22 cellular contexts compared by ENCODE assay signal in the genomic region with DNA sequence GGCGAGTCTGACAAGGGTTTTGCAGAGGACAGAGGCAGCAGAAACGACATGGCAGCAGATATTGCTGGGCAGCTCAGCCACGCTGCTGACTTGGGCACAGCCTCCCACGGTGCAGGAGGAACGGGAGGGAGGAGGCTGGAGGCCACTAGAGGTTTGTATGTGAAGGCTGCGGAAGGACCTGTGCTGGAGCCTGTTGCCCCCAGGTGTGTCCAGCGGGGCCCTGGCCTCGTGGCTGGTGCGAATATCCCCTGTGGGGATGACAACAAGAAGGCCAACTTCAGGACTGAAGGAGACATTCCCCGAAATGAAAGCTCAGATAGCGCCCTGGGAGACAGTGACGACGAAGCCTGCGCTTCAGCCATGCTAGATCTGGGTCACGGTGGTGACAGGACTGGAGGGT.
A peak's percentile ranks its signal among the peaks of the same experiment; 100 is the strongest.
DNase-seq lines count a peak whose midpoint lies in the region; ATAC-seq, FAIRE-seq and TF ChIP-seq lines count a peak whose summit lies in the region.
"Had no signal": no experiment of that assay in that cellular context is flagged by ENCODE, and none has a peak within 500 bp of the region (broad histone marks: within the 10 kb centered on the region; RNA-seq: fewer than 3 reads in every experiment).

No MANE protein-coding gene starts in this region.

- no peak overlapping the region for H3K4ac ChIP-seq in H9 (ENCODE audit: low read depth, low read length)

- WGBS in H9 (ENCODE audit: extremely low coverage, insufficient read length, low lambda C conversion rate) = no CpG with 5 or more reads among the region's 15 CpGs
- WGBS in HepG2 (ENCODE audit: low lambda C conversion rate) = 97% methylated on average over 13 of the region's 15 CpGs

- BruUV-seq in HepG2 (replicated peaks; lab: Mats Ljungman, UMichigan) = no TSS peak

- FAIRE-seq in HepG2 (lab: Jason Lieb, UNC) = no peak
- FAIRE-seq: A549, GM12891, GM18507, GM19239, H1 had no signal

- peaks cover 6 to 18% (median 11%) of the 10 kb centered on the region in 3 experiments; a peak in 6 of 7 replicates for H3K36me3 Mint-ChIP-seq in H9 (ENCODE audit: insufficient read depth in 1 of 3, low read depth in 3 of 3)
- H3K36me3 Mint-ChIP-seq in dendritic cell treated with granulocyte-macrophage colony-stimulating factor and Interleukin-4, amounts not matched to agents 40 ng/mL and 50 ng/mL, for 4 days (ENCODE audit: low read depth) = peaks cover 96% of the 10 kb centered on the region

- intact Hi-C loops in dendritic cell treated with granulocyte-macrophage colony-stimulating factor and Interleukin-4, amounts not matched to agents 40 ng/mL and 50 ng/mL, for 4 days (cut with micrococcal nuclease) = loop anchor here (10.0 kb wide), 1 partner anchor 476 kb away; no protein-coding TSS in a partner anchor
- intact Hi-C loops in HepG2 (cut with micrococcal nuclease; ENCODE audit: unreplicated experiment) = no loop called here

- no peaks in the 10 kb centered on the region for H3K27me3 ChIP-seq in H9 (ENCODE audit: insufficient read depth, low read length)
- H3K27me3 ChIP-seq in HepG2 (ENCODE audit: control insufficient read depth in 1 of 2, insufficient read depth in 2 of 2, low read length in 2 of 2) = no peaks in the 10 kb centered on the region; a peak in 1 of 5 replicates
- no peaks in the 10 kb centered on the region for H3K27me3 ChIP-seq in Karpas-422 (ENCODE audit: low read length)

- H3K9me3 Mint-ChIP-seq in H9 = no peaks in the 10 kb centered on the region
- no peaks in the 10 kb centered on the region for H3K9me3 Mint-ChIP-seq in dendritic cell treated with granulocyte-macrophage colony-stimulating factor and Interleukin-4, amounts not matched to agents 40 ng/mL and 50 ng/mL, for 4 days

- in situ Hi-C loops in HepG2 (cut with HindIII; ENCODE audit: extremely low pct_ligation_motif_present, low pct_unique_long_range_greater_than_20kb) = loop anchor here (25.0 kb wide), 1 partner anchor 568 kb away; no protein-coding TSS in a partner anchor

- no peak for DNase-seq in H9
- no peak for DNase-seq in HepG2 (ENCODE audit: low spot score)
- DNase-seq in omental fat pad (ENCODE audit: low spot score) = no peak
- no peak for DNase-seq in Karpas-422
- DNase-seq in SKM-1 treated with dmso at 0.1 percent for 144 hours (lab: John Stamatoyannopoulos, UW; ENCODE audit: unreplicated experiment) = no peak
- no peak for DNase-seq in stimulated activated naive CD8-positive, alpha-beta T cell treated with anti-CD3 and anti-CD28 coated beads, Interleukin-15, Interleukin-2, amounts not matched to agents 100 U/mL and 50 U/mL, for 24 hours
- DNase-seq: 8988T; Calu3; CD4-positive, alpha-beta memory T cell; COR-L47; DMS53; DMS79 treated with DMSO at 0.1 percent for 48 hours; GF-D8; GM23248; H7 had no signal

- peaks cover 3% of the 10 kb centered on the region; the same call in 1 of the 2 replicates for H3K4me1 ChIP-seq in H9 (ENCODE audit: insufficient read depth, low read length)
- no peaks in the 10 kb centered on the region for H3K4me1 ChIP-seq in HepG2 (ENCODE audit: insufficient read depth, low read length)
- H3K4me1 ChIP-seq in Karpas-422 (ENCODE audit: low read length) = no peaks in the 10 kb centered on the region

- no peak for TF ChIP-seq POLR2A in HepG2 (IDR thresholded peaks at IDR 0.05; ENCODE audit: insufficient read depth in 1 of 2, low read depth in 2 of 2, low read length in 2 of 2)

- H3K23me2 ChIP-seq in H9 (ENCODE audit: insufficient read length, low read depth, low read length, poor library complexity, severe bottlenecking) = no peaks in the 10 kb centered on the region

- H3K4me3 Mint-ChIP-seq in H9 = no peak overlapping the region
- H3K4me3 Mint-ChIP-seq in dendritic cell treated with granulocyte-macrophage colony-stimulating factor and Interleukin-4, amounts not matched to agents 40 ng/mL and 50 ng/mL, for 4 days = no peak overlapping the region
- H3K4me3 Mint-ChIP-seq: CD4-positive, alpha-beta memory T cell had no signal

- H3K79me2 ChIP-seq in H9 (ENCODE audit: insufficient read depth, low read length) (no peaks in the 10 kb centered on the region), HepG2 (ENCODE audit: insufficient read depth, low read length) (no peaks in the 10 kb centered on the region), Karpas-422 (ENCODE audit: low read length) (no peaks in the 10 kb centered on the region)

- H4K20me1 ChIP-seq in H9 (ENCODE audit: control insufficient read depth, insufficient read depth, insufficient read length) = no peaks in the 10 kb centered on the region
- no peaks in the 10 kb centered on the region for H4K20me1 ChIP-seq in HepG2 (ENCODE audit: insufficient read depth, low read length)
- H4K20me1 ChIP-seq in Karpas-422 (ENCODE audit: insufficient read depth, low read depth, low read length) = no peaks in the 10 kb centered on the region

- no peaks in the 10 kb centered on the region for H3K27me3 Mint-ChIP-seq in H9 (ENCODE audit: low read depth)
- no peaks in the 10 kb centered on the region for H3K27me3 Mint-ChIP-seq in dendritic cell treated with granulocyte-macrophage colony-stimulating factor and Interleukin-4, amounts not matched to agents 40 ng/mL and 50 ng/mL, for 4 days
- H3K27me3 Mint-ChIP-seq: CD4-positive, alpha-beta memory T cell had no signal

- H3K4me3 ChIP-seq in HepG2 (replicated peaks in 1 of 3; ENCODE audit: insufficient read depth in 1 of 3, low read depth in 2 of 3, low read length in 3 of 3) (no peak overlapping the region), Karpas-422 (ENCODE audit: low read length) (no peak overlapping the region)
- H3K4me3 ChIP-seq: A549, GM23248 had no signal

- no peak overlapping the region for H3T11ph ChIP-seq in H9 (ENCODE audit: low read length)

- no peak overlapping the region for H2BK20ac ChIP-seq in H9 (ENCODE audit: low read depth, low read length, poor library complexity, severe bottlenecking)

- H2AFZ ChIP-seq in H9 (ENCODE audit: low read length) (no peak overlapping the region), HepG2 (ENCODE audit: low read length) (no peak overlapping the region), Karpas-422 (ENCODE audit: low read length) (no peak overlapping the region)
- H2AFZ ChIP-seq: GM23248 had no signal

- H2BK120ac ChIP-seq in H9 (ENCODE audit: low read depth, low read length, poor library complexity, severe bottlenecking) = no peak overlapping the region

- H4K91ac ChIP-seq in H9 (ENCODE audit: insufficient read length, low read depth, low read length) = no peak overlapping the region

- H3K79me1 ChIP-seq in H9 (ENCODE audit: insufficient read depth, low read depth, low read length, poor library complexity, severe bottlenecking) = no peaks in the 10 kb centered on the region

- no peak overlapping the region for H2BK15ac ChIP-seq in H9 (ENCODE audit: low read depth, low read length)

- H3K27ac Mint-ChIP-seq in H9 = peak overlapping the region; percentile 11 to 88 (median 85); a peak in 3 of 7 replicates
- peak overlapping the region; percentile 33 for H3K27ac Mint-ChIP-seq in dendritic cell treated with granulocyte-macrophage colony-stimulating factor and Interleukin-4, amounts not matched to agents 40 ng/mL and 50 ng/mL, for 4 days

- no peak overlapping the region for H3K23ac ChIP-seq in H9 (ENCODE audit: insufficient read length, low read depth, low read length)

- H3K9me2 ChIP-seq in Karpas-422 (replicated peaks; ENCODE audit: insufficient read depth, low read length) = no peaks in the 10 kb centered on the region

- no peak overlapping the region for H3K14ac ChIP-seq in H9 (ENCODE audit: insufficient read depth, low read length)

- CTCF ChIA-PET in HepG2 (lab: Yijun Ruan, JAX; ENCODE audit: low intra/inter-chr PET ratio, low total read pairs) = no interaction called here

- TF ChIP-seq EP300 in HepG2 (IDR thresholded peaks at IDR 0.05; ENCODE audit: low read depth in 2 of 2, low read length in 2 of 2) = no peak
- no peak for TF ChIP-seq EP300 in HepG2 (CRISPR knock-in tag; IDR thresholded peaks at IDR 0.05; ENCODE audit: borderline replicate concordance)

- H3K36me3 ChIP-seq in HepG2 (replicated peaks in 1 of 2; ENCODE audit: control insufficient read depth in 1 of 2, insufficient read depth in 2 of 2, low read length in 2 of 2) (peaks cover 24 to 38% of the 10 kb centered on the region in 2 experiments; a peak in 4 of 5 replicates), Karpas-422 (ENCODE audit: insufficient read depth, low read length) (no peaks in the 10 kb centered on the region)

- no peak overlapping the region for H4K5ac ChIP-seq in H9 (ENCODE audit: insufficient read length, low read depth, low read length)

- H3K9me3 ChIP-seq in H9 (ENCODE audit: control insufficient read depth, low read depth, low read length) (no peaks in the 10 kb centered on the region), HepG2 (ENCODE audit: low read length) (no peaks in the 10 kb centered on the region), Karpas-422 (ENCODE audit: low read length) (no peaks in the 10 kb centered on the region)
- H3K9me3 ChIP-seq: A549 had no signal

- H3K18ac ChIP-seq in H9 (ENCODE audit: insufficient read length, low read depth, low read length) = no peak overlapping the region

- POLR2A ChIA-PET in HepG2 (lab: Yijun Ruan, JAX) = no interaction called here

- H3K27ac ChIP-seq in H9 (ENCODE audit: insufficient read length, low read depth, low read length) = no peak overlapping the region
- H3K27ac ChIP-seq in HepG2 (ENCODE audit: extremely low read length, insufficient read depth, low read length) = no peak overlapping the region
- no peak overlapping the region for H3K27ac ChIP-seq in Karpas-422 (ENCODE audit: low read length)
- H3K27ac ChIP-seq: A549, GM23248 had no signal

- TF ChIP-seq CTCF in H9 (conservative IDR thresholded peaks at IDR 0.05) = no peak
- TF ChIP-seq CTCF in HepG2 (CRISPR knock-in tag; IDR thresholded peaks at IDR 0.05) = no peak
- TF ChIP-seq CTCF in omental fat pad (IDR thresholded peaks at IDR 0.05) = no peak

- H3K4me2 ChIP-seq in H9 (ENCODE audit: insufficient read depth, insufficient read length, low read length) = no peak overlapping the region
- H3K4me2 ChIP-seq in HepG2 (ENCODE audit: low read depth, low read length) = no peak overlapping the region
- no peak overlapping the region for H3K4me2 ChIP-seq in Karpas-422 (ENCODE audit: low read depth, low read length, poor library complexity, severe bottlenecking)
- H3K4me2 ChIP-seq: A549 had no signal

- H2BK5ac ChIP-seq in H9 (ENCODE audit: insufficient read length, low read length) = no peak overlapping the region

- no peak for TF ChIP-seq RAD21 in HepG2 (CRISPR knock-in tag; IDR thresholded peaks at IDR 0.05)

- ATAC-seq in HepG2 (no peak), omental fat pad (ENCODE audit: low FRiP score) (peak; percentile 37)
- no peak for ATAC-seq in stimulated activated naive CD8-positive, alpha-beta T cell treated with anti-CD3 and anti-CD28 coated beads, Interleukin-15, Interleukin-2, amounts not matched to agents 100 U/mL and 50 U/mL, for 24 hours
- ATAC-seq: A549, HCT116 had no signal

- H2AK5ac ChIP-seq in H9 (ENCODE audit: insufficient read length, low read length) = no peak overlapping the region

- no peak overlapping the region for H4K8ac ChIP-seq in H9 (replicated peaks; ENCODE audit: insufficient read length, low read depth, low read length)

- peaks cover 14 to 19% of the 10 kb centered on the region in 2 experiments for H3K4me1 Mint-ChIP-seq in H9
- peaks cover 6% of the 10 kb centered on the region for H3K4me1 Mint-ChIP-seq in dendritic cell treated with granulocyte-macrophage colony-stimulating factor and Interleukin-4, amounts not matched to agents 40 ng/mL and 50 ng/mL, for 4 days (ENCODE audit: low read depth)

- H3K56ac ChIP-seq in H9 (ENCODE audit: insufficient read length, low read depth, low read length) = no peak overlapping the region

- H3K9ac ChIP-seq in H9 (ENCODE audit: extremely low read depth, insufficient read length, low read length) (no peak overlapping the region), HepG2 (ENCODE audit: insufficient read depth, low read depth, low read length) (no peak overlapping the region), Karpas-422 (ENCODE audit: low read length) (no peak overlapping the region)
- H3K9ac ChIP-seq: GM23248 had no signal

- no peak overlapping the region for H2BK12ac ChIP-seq in H9 (ENCODE audit: insufficient read length, low read depth, low read length)
